Comparison of ENCODE assay signal across 9 cellular contexts in genomic region chr17:79951361-79952264, GRCh38.
DNase-seq lines count a peak whose midpoint lies in the region; ATAC-seq, FAIRE-seq and TF ChIP-seq lines count a peak whose summit lies in the region.
"Had no signal": no experiment of that assay in that cellular context is flagged by ENCODE, and none has a peak within 500 bp of the region (broad histone marks: within the 10 kb centered on the region; RNA-seq: fewer than 3 reads in every experiment).

No MANE protein-coding gene starts in this region.

- H3K36me3 Mint-ChIP-seq in astrocyte (ENCODE audit: low read depth, unreplicated experiment): peaks cover 16% of the 10 kb centered on the region
- H3K36me3 Mint-ChIP-seq: activated naive CD8-positive, alpha-beta T cell treated with anti-CD3 and anti-CD28 coated beads, Interleukin-2, amount 10 ng/mL, durations not matched to agents 7 days and 5 days had no signal

- H3K27ac ChIP-seq in astrocyte (ENCODE audit: low read depth, low read length) (peak overlapping the region; percentile 72), small intestine (ENCODE audit: low read depth in 1 of 2, low read length in 1 of 2) (peak overlapping the region in 1 of 2 donors; percentile 74)

- H2AFZ ChIP-seq in astrocyte (ENCODE audit: low read depth, low read length): peak overlapping the region; percentile 43

- H3K9me3 Mint-ChIP-seq in astrocyte (ENCODE audit: unreplicated experiment): no peaks in the 10 kb centered on the region
- H3K9me3 Mint-ChIP-seq: activated naive CD8-positive, alpha-beta T cell treated with anti-CD3 and anti-CD28 coated beads, Interleukin-2, amount 10 ng/mL, durations not matched to agents 7 days and 5 days had no signal

- H3K36me3 ChIP-seq in astrocyte (ENCODE audit: insufficient read depth, low read length) (no peaks in the 10 kb centered on the region), kidney epithelial cell (ENCODE audit: control insufficient read depth, insufficient read depth, low read length) (peaks cover 3% of the 10 kb centered on the region), small intestine (ENCODE audit: control insufficient read depth in 2 of 2, insufficient read depth in 2 of 2, low read length in 2 of 2) (no peaks in the 10 kb centered on the region)

- TF ChIP-seq CTCF in astrocyte (IDR thresholded peaks at IDR 0.05; ENCODE audit: insufficient read depth, low read depth, low read length): no peak
- TF ChIP-seq CTCF in kidney epithelial cell (IDR thresholded peaks at IDR 0.05; ENCODE audit: insufficient read depth, low read length, poor library complexity, severe bottlenecking): no peak

- H3K4me1 Mint-ChIP-seq in astrocyte (ENCODE audit: low read depth, unreplicated experiment): peaks cover 28% of the 10 kb centered on the region
- H3K4me1 Mint-ChIP-seq: activated naive CD8-positive, alpha-beta T cell treated with anti-CD3 and anti-CD28 coated beads, Interleukin-2, amount 10 ng/mL, durations not matched to agents 7 days and 5 days had no signal

- FAIRE-seq in astrocyte (lab: Jason Lieb, UNC) (no peak), small intestine (lab: Jason Lieb, UNC) (no peak)

- no peaks in the 10 kb centered on the region for H3K27me3 ChIP-seq in astrocyte (ENCODE audit: insufficient read depth, low read length)
- no peaks in the 10 kb centered on the region for H3K27me3 ChIP-seq in kidney epithelial cell (ENCODE audit: control insufficient read depth, insufficient read depth, low read length)
- no peaks in the 10 kb centered on the region for H3K27me3 ChIP-seq in small intestine (ENCODE audit: control insufficient read depth in 2 of 2, insufficient read depth in 2 of 2, low read length in 2 of 2)

- H3K4me3 ChIP-seq in astrocyte (ENCODE audit: insufficient read depth, low read depth, low read length) (no peak overlapping the region), kidney epithelial cell (ENCODE audit: low read depth, low read length) (no peak overlapping the region), small intestine (ENCODE audit: low read depth in 1 of 2, low read length in 2 of 2) (no peak overlapping the region)

- no peak for ATAC-seq in activated CD4-positive, CD25-positive, alpha-beta regulatory T cell treated with anti-CD3 and anti-CD28 coated beads, Interleukin-2, amount 50 U/mL, for 24 hours
- no peak for ATAC-seq in GM21360 (IDR thresholded peaks at IDR 0.05; ENCODE audit: unreplicated experiment)

- H3K79me2 ChIP-seq in astrocyte (ENCODE audit: insufficient read depth, low read length): no peaks in the 10 kb centered on the region

- peak; percentile 94 for DNase-seq in H4 (ENCODE audit: low spot score)
- peak; percentile 92 for DNase-seq in astrocyte (ENCODE audit: low read depth)
- DNase-seq in kidney epithelial cell (ENCODE audit: low read depth): peak; percentile 25
- peak; percentile 58 for DNase-seq in small intestine
- no peak for DNase-seq in NCI-H446 treated with DMSO at 0.1 percent for 48 hours (lab: John Stamatoyannopoulos, UW)
- DNase-seq in COLO668 (lab: John Stamatoyannopoulos, UW; ENCODE audit: unreplicated experiment): no peak
- DNase-seq: activated naive CD8-positive, alpha-beta T cell treated with anti-CD3 and anti-CD28 coated beads, Interleukin-2, amount 10 ng/mL, durations not matched to agents 7 days and 5 days had no signal

- H3K4me2 ChIP-seq in astrocyte (ENCODE audit: low read length): peak overlapping the region; percentile 77

- H3K4me3 Mint-ChIP-seq in astrocyte (ENCODE audit: unreplicated experiment): no peak overlapping the region
- H3K4me3 Mint-ChIP-seq: activated naive CD8-positive, alpha-beta T cell treated with anti-CD3 and anti-CD28 coated beads, Interleukin-2, amount 10 ng/mL, durations not matched to agents 7 days and 5 days had no signal

- H4K20me1 ChIP-seq in astrocyte (ENCODE audit: insufficient read depth, low read length): peaks cover 22% of the 10 kb centered on the region

- H3K4me1 ChIP-seq in astrocyte (ENCODE audit: insufficient read depth, low read length) (peaks cover 54% of the 10 kb centered on the region), small intestine (ENCODE audit: control insufficient read depth in 2 of 2, insufficient read depth in 1 of 2, low read depth in 1 of 2, low read length in 1 of 2) (peaks cover 0 to 5% of the 10 kb centered on the region in 2 donors)

- H3K9me3 ChIP-seq in astrocyte (ENCODE audit: insufficient read depth, low read depth, low read length): no peaks in the 10 kb centered on the region
- no peaks in the 10 kb centered on the region for H3K9me3 ChIP-seq in small intestine (ENCODE audit: control insufficient read depth, low read depth)

- peak overlapping the region; percentile 66 for H3K9ac ChIP-seq in astrocyte (ENCODE audit: low read length)

- peaks cover 3% of the 10 kb centered on the region for H3K27me3 Mint-ChIP-seq in astrocyte (ENCODE audit: low read depth, unreplicated experiment)

- WGBS in small intestine, 3 donors: 30 to 34% (median 34%) methylated on average over 28 to 31 of the region's 31 CpGs

- H3K27ac Mint-ChIP-seq in astrocyte (ENCODE audit: unreplicated experiment): peak overlapping the region; percentile 89
- H3K27ac Mint-ChIP-seq: activated naive CD8-positive, alpha-beta T cell treated with anti-CD3 and anti-CD28 coated beads, Interleukin-2, amount 10 ng/mL, durations not matched to agents 7 days and 5 days had no signal

Comparison
In these comparisons a context has a peak if more than half of its experiments do, and no peak if none do; other contexts are left out.
1. DNase-seq: peak in H4 (single experiment), astrocyte (single experiment), kidney epithelial cell (single experiment) and small intestine (single experiment); none in NCI-H446 treated with DMSO at 0.1 percent for 48 hours (single experiment) and COLO668 (single experiment).